Comparison of ENCODE assay signal across 1 cellular context in the genomic region with DNA sequence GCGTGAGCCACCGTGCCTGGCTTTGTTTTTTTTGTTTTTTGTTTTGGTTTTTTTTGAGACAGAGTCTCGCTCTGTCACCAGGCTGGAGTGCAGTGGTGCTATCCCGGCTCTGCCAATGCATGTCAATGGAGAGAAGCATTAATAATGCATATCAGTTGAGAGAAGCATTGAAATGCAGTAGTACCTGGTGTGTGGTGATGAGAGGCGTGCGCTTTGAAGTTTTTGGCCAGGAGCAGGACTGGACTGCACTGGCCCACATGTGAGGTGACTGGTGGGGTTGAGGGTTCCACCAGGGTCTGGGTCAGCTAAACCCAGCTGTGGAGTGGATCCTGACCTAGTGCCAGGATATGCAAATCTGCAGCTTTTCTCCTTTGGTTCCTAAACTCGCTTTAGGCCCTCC.
TF ChIP-seq lines count a peak whose summit lies in the region.

No MANE protein-coding gene starts in this region.

TF ChIP-seq in GM23338, 12 proteins besides CTCF, POLR2A, EP300 and RAD21:
- TF ChIP-seq NANOG (IDR thresholded peaks at IDR 0.05; ENCODE audit: borderline replicate concordance), result peak; percentile 60; the same call in 1 of the 2 replicates
- TF ChIP-seq ZNF114 (CRISPR knock-in tag; IDR thresholded peaks at IDR 0.05), result no peak
